In genomic region chrY:2824493-2824892, GRCh38 we compare ENCODE assay signal across 27 cellular contexts. TPM values are rescaled to one million over a fixed set of nuclear protein-coding genes. Genes with fewer than 3 reads are reported as not detected.
DNase-seq lines count a peak whose midpoint lies in the region; ATAC-seq, FAIRE-seq and TF ChIP-seq lines count a peak whose summit lies in the region.
"Had no signal": no experiment of that assay in that cellular context is flagged by ENCODE, and none has a peak within 500 bp of the region (broad histone marks: within the 10 kb centered on the region; RNA-seq: fewer than 3 reads in every experiment).

No MANE protein-coding gene starts in this region.

- H3K4me2 ChIP-seq in HepG2 (ENCODE audit: low read depth, low read length) (peak overlapping the region; percentile 32), endothelial cell of umbilical vein (ENCODE audit: insufficient read depth, low read length) (no peak overlapping the region)
- H3K4me2 ChIP-seq: BLaER1 had no signal

- H3K36me3 Mint-ChIP-seq in HFFc6 (ENCODE audit: low read depth), result no peaks in the 10 kb centered on the region
- H3K36me3 Mint-ChIP-seq: CD14-positive monocyte; CD4-positive, alpha-beta memory T cell; CD4-positive, CD25-positive, alpha-beta regulatory T cell; CD8-positive, alpha-beta memory T cell had no signal

- CTCF ChIA-PET in HepG2 (lab: Yijun Ruan, JAX; ENCODE audit: low intra/inter-chr PET ratio, low total read pairs), result no interaction called here
- CTCF ChIA-PET in endothelial cell of umbilical vein (lab: Charles Lee), result no interaction called here

- no peaks in the 10 kb centered on the region for H3K27me3 ChIP-seq in HepG2 (ENCODE audit: control insufficient read depth in 1 of 2, insufficient read depth in 2 of 2, low read length in 2 of 2)
- no peaks in the 10 kb centered on the region for H3K27me3 ChIP-seq in right lobe of liver
- no peaks in the 10 kb centered on the region for H3K27me3 ChIP-seq in RWPE2 (ENCODE audit: insufficient read depth, poor library complexity, severe bottlenecking)
- H3K27me3 ChIP-seq in endothelial cell of umbilical vein (ENCODE audit: control insufficient read depth in 2 of 2, insufficient read depth in 2 of 2, low read length in 2 of 2), result peaks cover 0 to 2% of the 10 kb centered on the region in 2 experiments
- no peaks in the 10 kb centered on the region for H3K27me3 ChIP-seq in small intestine (ENCODE audit: control insufficient read depth in 2 of 2, insufficient read depth in 2 of 2, low read length in 2 of 2)
- H3K27me3 ChIP-seq: BE2C, BLaER1 had no signal

- WGBS in HepG2 (ENCODE audit: low lambda C conversion rate), result 0% methylated on average over 1 of the region's 3 CpGs
- WGBS in right lobe of liver (ENCODE audit: insufficient coverage, low coverage, low lambda C conversion rate, missing lambda C conversion rate), result no CpG with 5 or more reads among the region's 3 CpGs
- WGBS in small intestine, 3 donors, result 34 to 53% methylated on average over 3 of the region's 3 CpGs; no CpG with 5 or more reads in 1 of the 3 donors

- TF ChIP-seq CTCF in HepG2 (CRISPR knock-in tag; IDR thresholded peaks at IDR 0.05) (no peak), right lobe of liver (IDR thresholded peaks at IDR 0.05) (no peak), RWPE2 (IDR thresholded peaks at IDR 0.05; ENCODE audit: poor library complexity, severe bottlenecking) (no peak), endothelial cell of umbilical vein (IDR thresholded peaks at IDR 0.05; ENCODE audit: extremely low read depth in 1 of 2, insufficient read depth in 1 of 2, low read depth in 1 of 2, low read length in 2 of 2) (no peak), HFFc6 (IDR thresholded peaks at IDR 0.05) (no peak)

- BruUV-seq in HepG2 (replicated peaks; lab: Mats Ljungman, UMichigan) (no TSS peak), endothelial cell of umbilical vein (replicated peaks; lab: Mats Ljungman, UMichigan) (no TSS peak)

- no peaks in the 10 kb centered on the region for H3K9me3 Mint-ChIP-seq in HFFc6
- H3K9me3 Mint-ChIP-seq: CD14-positive monocyte; CD4-positive, alpha-beta memory T cell; CD4-positive, CD25-positive, alpha-beta regulatory T cell; CD8-positive, alpha-beta memory T cell had no signal

- TF ChIP-seq EP300 in HepG2 (IDR thresholded peaks at IDR 0.05; ENCODE audit: low read depth in 2 of 2, low read length in 2 of 2) (peak; percentile 38 to 75; a peak in 3 of 4 replicates), HepG2 (CRISPR knock-in tag; IDR thresholded peaks at IDR 0.05; ENCODE audit: borderline replicate concordance) (no peak)

- POLR2A ChIA-PET in HepG2 (lab: Yijun Ruan, JAX), result no interaction called here
- POLR2A ChIA-PET in endothelial cell of umbilical vein (lab: Charles Lee), result no interaction called here

- H3K4me1 ChIP-seq in HepG2 (ENCODE audit: insufficient read depth, low read length), result peaks cover 83% of the 10 kb centered on the region
- H3K4me1 ChIP-seq in right lobe of liver, result no peaks in the 10 kb centered on the region
- peaks cover 9% of the 10 kb centered on the region for H3K4me1 ChIP-seq in RWPE2 (ENCODE audit: insufficient read depth, poor library complexity, severe bottlenecking)
- H3K4me1 ChIP-seq in endothelial cell of umbilical vein (ENCODE audit: control insufficient read depth, extremely low read depth, insufficient read depth, low read length), result peaks cover 4% of the 10 kb centered on the region
- no peaks in the 10 kb centered on the region for H3K4me1 ChIP-seq in small intestine (ENCODE audit: control insufficient read depth in 2 of 2, insufficient read depth in 1 of 2, low read depth in 1 of 2, low read length in 1 of 2)
- H3K4me1 ChIP-seq: BE2C, BLaER1 had no signal

- ATAC-seq in HepG2, result peak; percentile 83
- ATAC-seq in right lobe of liver, result no peak
- ATAC-seq in RWPE2 (ENCODE audit: low read depth), result peak; percentile 66; the same call in 2 of the 3 replicates

- no peaks in the 10 kb centered on the region for H3K9me1 ChIP-seq in endothelial cell of umbilical vein (replicated peaks; ENCODE audit: control insufficient read depth, extremely low read depth, insufficient read depth, low read length)

- DNase-seq in HepG2 (ENCODE audit: low spot score), result peak; percentile 86
- no peak for DNase-seq in right lobe of liver
- no peak for DNase-seq in RWPE2 (ENCODE audit: low spot score)
- DNase-seq in endothelial cell of umbilical vein (ENCODE audit: low read depth, low spot score), result no peak
- peak; percentile 35 for DNase-seq in small intestine
- no peak for DNase-seq in NCI-H1436 treated with DMSO at 0.1 percent for 48 hours (lab: John Stamatoyannopoulos, UW)
- DNase-seq in HFFc6, result no peak
- no peak for DNase-seq in activated CD4-positive, alpha-beta T cell treated with anti-CD3 and anti-CD28 coated beads, Interleukin-2, amount 50 U/mL, for 1 hour
- DNase-seq: ACHN; BE2C; C1 segment of cervical spinal cord; CD4-positive, alpha-beta memory T cell; CD4-positive, CD25-positive, alpha-beta regulatory T cell; CD8-positive, alpha-beta memory T cell; COR-L47; DMS 273 treated with DMSO at 0.1 percent for 48 hours; DMS153; DMS79 treated with DMSO at 0.1 percent for 48 hours; GF-D8 had no signal

- peaks cover 5% of the 10 kb centered on the region; the same call in 1 of the 2 replicates for H3K27me3 Mint-ChIP-seq in HFFc6 (ENCODE audit: insufficient read depth)

- FAIRE-seq in HepG2 (lab: Jason Lieb, UNC) (peak; percentile 50), endothelial cell of umbilical vein (lab: Jason Lieb, UNC) (peak; percentile 55), small intestine (lab: Jason Lieb, UNC) (no peak)
- FAIRE-seq: G401.6, GM12891 had no signal

- no peak for TF ChIP-seq RAD21 in HepG2 (CRISPR knock-in tag; IDR thresholded peaks at IDR 0.05)

- H3K4me3 Mint-ChIP-seq in HFFc6, result no peak overlapping the region
- H3K4me3 Mint-ChIP-seq: CD14-positive monocyte; CD4-positive, alpha-beta memory T cell; CD8-positive, alpha-beta memory T cell had no signal

- in situ Hi-C loops in HepG2 (cut with HindIII; ENCODE audit: extremely low pct_ligation_motif_present, low pct_unique_long_range_greater_than_20kb), result no loop called here

- H3K9me3 ChIP-seq in HepG2 (ENCODE audit: low read length) (no peaks in the 10 kb centered on the region), right lobe of liver (no peaks in the 10 kb centered on the region), RWPE2 (ENCODE audit: severe bottlenecking) (no peaks in the 10 kb centered on the region), endothelial cell of umbilical vein (replicated peaks; ENCODE audit: control insufficient read depth, insufficient read depth, low read length) (no peaks in the 10 kb centered on the region), small intestine (ENCODE audit: control insufficient read depth, low read depth) (no peaks in the 10 kb centered on the region)
- H3K9me3 ChIP-seq: BE2C, BLaER1 had no signal

- peak overlapping the region; percentile 65 for H3K27ac ChIP-seq in HepG2 (ENCODE audit: extremely low read length, insufficient read depth, low read length)
- no peak overlapping the region for H3K27ac ChIP-seq in right lobe of liver
- H3K27ac ChIP-seq in RWPE2 (ENCODE audit: poor library complexity, severe bottlenecking), result no peak overlapping the region
- no peak overlapping the region for H3K27ac ChIP-seq in endothelial cell of umbilical vein (ENCODE audit: insufficient read depth, low read depth, low read length)
- no peak overlapping the region for H3K27ac ChIP-seq in small intestine (ENCODE audit: low read depth in 1 of 2, low read length in 1 of 2)
- H3K27ac ChIP-seq: 22Rv1, BLaER1 had no signal

- dilution Hi-C loops in endothelial cell of umbilical vein (cut with MboI; ENCODE audit: extremely low pct_ligation_motif_present, low sequenced_read_pairs), result no loop called here

- H4K20me1 ChIP-seq in HepG2 (ENCODE audit: insufficient read depth, low read length) (no peaks in the 10 kb centered on the region), endothelial cell of umbilical vein (replicated peaks; ENCODE audit: control insufficient read depth, extremely low read depth, insufficient read depth, low read length) (no peaks in the 10 kb centered on the region)
- H4K20me1 ChIP-seq: BLaER1 had no signal

- H3K9ac ChIP-seq in HepG2 (ENCODE audit: insufficient read depth, low read depth, low read length) (0 out of 2 replicates have a peak overlapping the region, but pooled peaks have one; percentile 15), endothelial cell of umbilical vein (replicated peaks; ENCODE audit: extremely low read depth, insufficient read depth, low read length) (no peak overlapping the region)
- H3K9ac ChIP-seq: BLaER1 had no signal

- H3K4me3 ChIP-seq in HepG2 (replicated peaks in 1 of 3; ENCODE audit: insufficient read depth in 1 of 3, low read depth in 2 of 3, low read length in 3 of 3) (no peak overlapping the region), right lobe of liver (no peak overlapping the region), RWPE2 (ENCODE audit: severe bottlenecking) (no peak overlapping the region), endothelial cell of umbilical vein (replicated peaks in 1 of 3; ENCODE audit: insufficient read depth in 1 of 3, low read depth in 1 of 3, low read length in 3 of 3) (no peak overlapping the region), small intestine (ENCODE audit: low read depth in 1 of 2, low read length in 2 of 2) (no peak overlapping the region)
- H3K4me3 ChIP-seq: BLaER1 had no signal

- TF ChIP-seq POLR2A in HepG2 (IDR thresholded peaks at IDR 0.05; ENCODE audit: insufficient read depth in 1 of 2, low read depth in 2 of 2, low read length in 2 of 2) (no peak), right lobe of liver (IDR thresholded peaks at IDR 0.05) (no peak), endothelial cell of umbilical vein (IDR thresholded peaks at IDR 0.05; ENCODE audit: low read depth, low read length) (no peak)

- intact Hi-C loops in HepG2 (cut with micrococcal nuclease; ENCODE audit: unreplicated experiment), result no loop called here
- intact Hi-C loops in right lobe of liver (cut with DNase I), result no loop called here
- intact Hi-C loops in endothelial cell of umbilical vein (cut with micrococcal nuclease), result no loop called here

- no peak overlapping the region for H3K27ac Mint-ChIP-seq in HFFc6
- H3K27ac Mint-ChIP-seq: CD14-positive monocyte; CD4-positive, alpha-beta memory T cell; CD4-positive, CD25-positive, alpha-beta regulatory T cell; CD8-positive, alpha-beta memory T cell had no signal

- H3K79me2 ChIP-seq in HepG2 (ENCODE audit: insufficient read depth, low read length), result no peaks in the 10 kb centered on the region
- no peaks in the 10 kb centered on the region for H3K79me2 ChIP-seq in endothelial cell of umbilical vein (ENCODE audit: control insufficient read depth, insufficient read depth, low read length)

- H2AFZ ChIP-seq in HepG2 (ENCODE audit: low read length) (no peak overlapping the region), endothelial cell of umbilical vein (ENCODE audit: low read depth, low read length) (no peak overlapping the region)

- H3K4me1 Mint-ChIP-seq in HFFc6 (ENCODE audit: low read depth), result peaks cover 8% of the 10 kb centered on the region
- H3K4me1 Mint-ChIP-seq: CD14-positive monocyte; CD4-positive, alpha-beta memory T cell; CD8-positive, alpha-beta memory T cell had no signal

- H3K36me3 ChIP-seq in HepG2 (replicated peaks in 1 of 2; ENCODE audit: control insufficient read depth in 1 of 2, insufficient read depth in 2 of 2, low read length in 2 of 2), result no peaks in the 10 kb centered on the region
- H3K36me3 ChIP-seq in right lobe of liver, result no peaks in the 10 kb centered on the region
- H3K36me3 ChIP-seq in RWPE2 (ENCODE audit: low read depth), result no peaks in the 10 kb centered on the region
- no peaks in the 10 kb centered on the region for H3K36me3 ChIP-seq in endothelial cell of umbilical vein (ENCODE audit: control insufficient read depth in 2 of 2, extremely low read depth in 1 of 2, insufficient read depth in 2 of 2, low read length in 2 of 2)
- no peaks in the 10 kb centered on the region for H3K36me3 ChIP-seq in small intestine (ENCODE audit: control insufficient read depth in 2 of 2, insufficient read depth in 2 of 2, low read length in 2 of 2)
- H3K36me3 ChIP-seq: BE2C, BLaER1 had no signal

RNA-seq across cellular contexts. Expression of gene RPS4Y1, which starts 16.9 kb away (rescaled TPM):
- 461 and 631 TPM in 2 replicates for total RNA-seq in HepG2 (2016; rRNA removed; fragmentation: Illumina TruSeq; extraction: Trizol)
- total RNA-seq in HepG2 (2016; cell fraction: cytosol; rRNA removed; fragmentation: Illumina TruSeq; extraction: Trizol; ENCODE audit: low read depth), result 266 and 312 TPM in 2 replicates
- total RNA-seq in HepG2 (2016; cell fraction: insoluble cytoplasmic fraction; rRNA removed; fragmentation: Illumina TruSeq; extraction: Trizol), result 456 and 631 TPM in 2 replicates
- 565 and 654 TPM in 2 replicates for total RNA-seq in HepG2 (2016; cell fraction: membrane; rRNA removed; fragmentation: Illumina TruSeq; extraction: Trizol)
- 191 and 212 TPM in 2 replicates for total RNA-seq in HepG2 (2016; cell fraction: nucleus; rRNA removed; fragmentation: Illumina TruSeq; extraction: Trizol)
- 824 and 1,080 TPM in 2 replicates for polyA plus RNA-seq in HepG2 (2011; rRNA removed)
- polyA plus RNA-seq in HepG2 (2011; cell fraction: cytosol; rRNA removed), result 702 and 1,083 TPM in 2 replicates
- 225 and 358 TPM in 2 replicates for polyA plus RNA-seq in HepG2 (2011; cell fraction: nucleus; rRNA removed)
- polyA plus RNA-seq in HepG2 (2012), result 618 and 716 TPM in 2 replicates
- polyA plus RNA-seq in HepG2 (2016; cell fraction: cytosol; fragmentation: Illumina TruSeq; extraction: Trizol; ENCODE audit: low read depth), result 383 and 426 TPM in 2 replicates
- polyA plus RNA-seq in HepG2 (2016; cell fraction: insoluble cytoplasmic fraction; fragmentation: Illumina TruSeq; extraction: Trizol; ENCODE audit: low read depth), result 657 and 680 TPM in 2 replicates
- polyA plus RNA-seq in HepG2 (2016; cell fraction: membrane; fragmentation: Illumina TruSeq; extraction: Trizol; ENCODE audit: low read depth), result 614 and 665 TPM in 2 replicates
- 379 and 397 TPM in 2 replicates for polyA plus RNA-seq in HepG2 (2016; cell fraction: nucleus; fragmentation: Illumina TruSeq; extraction: Trizol; ENCODE audit: insufficient read depth, low read depth)
- 222 TPM in 1 of 2 replicates, not detected in the other for polyA minus RNA-seq in HepG2 (2011; rRNA and poly(A)+ RNA removed; ENCODE audit: low replicate concordance)
- 155 and 190 TPM in 2 replicates for polyA minus RNA-seq in HepG2 (2011; cell fraction: cytosol; rRNA and poly(A)+ RNA removed)
- 107 and 181 TPM in 2 replicates for polyA minus RNA-seq in HepG2 (2011; cell fraction: nucleus; rRNA and poly(A)+ RNA removed)
- total RNA-seq in right lobe of liver, result 10 to 100 TPM in 1 of 6 experiments, not detected in 5; 88.1 TPM
- total RNA-seq in endothelial cell of umbilical vein, result 296 and 335 TPM in 2 replicates
- 598 and 704 TPM in 2 replicates for polyA plus RNA-seq in endothelial cell of umbilical vein
- polyA plus RNA-seq in endothelial cell of umbilical vein (2011; cell fraction: cytosol; rRNA removed), result 664 and 668 TPM in 2 replicates
- 344 and 382 TPM in 2 replicates for polyA plus RNA-seq in endothelial cell of umbilical vein (2011; cell fraction: nucleus; rRNA removed)
- 545 and 667 TPM in 2 replicates for polyA plus RNA-seq in endothelial cell of umbilical vein (2012)
- 428 and 441 TPM in 2 replicates for polyA minus RNA-seq in endothelial cell of umbilical vein
- not detected for polyA minus RNA-seq in endothelial cell of umbilical vein (2011; cell fraction: cytosol; rRNA and poly(A)+ RNA removed)
- 66.3 and 89.4 TPM in 2 replicates for polyA minus RNA-seq in endothelial cell of umbilical vein (2011; cell fraction: nucleus; rRNA and poly(A)+ RNA removed)
- 100 to 1,000 TPM in 2 of 3 donors, 1 to 10 TPM in 1; 8.9 to 423 (median 309) TPM for polyA plus RNA-seq in small intestine
- total RNA-seq in HFFc6 (2021; fragmentation: NEBNext Ultra II Directional; extraction: Animal tissue kit (Norgen Biotek cat#: 25700)), result 100 to 1,000 TPM; 295 to 324 (median 307) TPM
- total RNA-seq: A673; CD4-positive, CD25-positive, alpha-beta regulatory T cell had no signal
- polyA plus RNA-seq: CD14-positive monocyte; CD4-positive, alpha-beta memory T cell; CD8-positive, alpha-beta memory T cell had no signal

RNA-seq across cellular contexts. Expression of gene SRY, which starts 37.0 kb away (rescaled TPM):
- total RNA-seq in HepG2 (2016; rRNA removed; fragmentation: Illumina TruSeq; extraction: Trizol) (3.4 and 4.2 TPM in 2 replicates), right lobe of liver (not detected), endothelial cell of umbilical vein (not detected in 2 replicates)
- 1.6 and 2.0 TPM in 2 replicates for total RNA-seq in HepG2 (2016; cell fraction: cytosol; rRNA removed; fragmentation: Illumina TruSeq; extraction: Trizol; ENCODE audit: low read depth)
- total RNA-seq in HepG2 (2016; cell fraction: insoluble cytoplasmic fraction; rRNA removed; fragmentation: Illumina TruSeq; extraction: Trizol), result 3.5 and 4.7 TPM in 2 replicates
- total RNA-seq in HepG2 (2016; cell fraction: membrane; rRNA removed; fragmentation: Illumina TruSeq; extraction: Trizol), result 1.2 and 1.8 TPM in 2 replicates
- 1.6 and 4.8 TPM in 2 replicates for total RNA-seq in HepG2 (2016; cell fraction: nucleus; rRNA removed; fragmentation: Illumina TruSeq; extraction: Trizol)
- polyA plus RNA-seq in HepG2 (2011; rRNA removed) (4.7 and 5.8 TPM in 2 replicates), endothelial cell of umbilical vein (not detected in 2 replicates), small intestine (not detected)
- 4.6 and 5.9 TPM in 2 replicates for polyA plus RNA-seq in HepG2 (2011; cell fraction: cytosol; rRNA removed)
- polyA plus RNA-seq in HepG2 (2011; cell fraction: nucleus; rRNA removed), result 2.4 and 2.7 TPM in 2 replicates
- 2.0 and 3.6 TPM in 2 replicates for polyA plus RNA-seq in HepG2 (2012)
- 1.1 and 1.4 TPM in 2 replicates for polyA plus RNA-seq in HepG2 (2016; cell fraction: cytosol; fragmentation: Illumina TruSeq; extraction: Trizol; ENCODE audit: low read depth)
- polyA plus RNA-seq in HepG2 (2016; cell fraction: insoluble cytoplasmic fraction; fragmentation: Illumina TruSeq; extraction: Trizol; ENCODE audit: low read depth), result 4.6 and 6.2 TPM in 2 replicates
- polyA plus RNA-seq in HepG2 (2016; cell fraction: membrane; fragmentation: Illumina TruSeq; extraction: Trizol; ENCODE audit: low read depth), result 0.35 and 0.87 TPM in 2 replicates
- polyA plus RNA-seq in HepG2 (2016; cell fraction: nucleus; fragmentation: Illumina TruSeq; extraction: Trizol; ENCODE audit: insufficient read depth, low read depth), result 2.9 and 4.8 TPM in 2 replicates
- 0.80 TPM in 1 of 2 replicates, not detected in the other for polyA minus RNA-seq in HepG2 (2011; rRNA and poly(A)+ RNA removed; ENCODE audit: low replicate concordance)
- 1.6 and 2.3 TPM in 2 replicates for polyA minus RNA-seq in HepG2 (2011; cell fraction: cytosol; rRNA and poly(A)+ RNA removed)
- 1.4 and 1.9 TPM in 2 replicates for polyA minus RNA-seq in HepG2 (2011; cell fraction: nucleus; rRNA and poly(A)+ RNA removed)
- not detected in 2 replicates for polyA plus RNA-seq in endothelial cell of umbilical vein (2011; cell fraction: cytosol; rRNA removed)
- polyA plus RNA-seq in endothelial cell of umbilical vein (2011; cell fraction: nucleus; rRNA removed), result not detected in 2 replicates
- polyA plus RNA-seq in endothelial cell of umbilical vein (2012), result not detected in 2 replicates
- not detected in 2 replicates for polyA minus RNA-seq in endothelial cell of umbilical vein
- polyA minus RNA-seq in endothelial cell of umbilical vein (2011; cell fraction: cytosol; rRNA and poly(A)+ RNA removed), result not detected
- not detected in 2 replicates for polyA minus RNA-seq in endothelial cell of umbilical vein (2011; cell fraction: nucleus; rRNA and poly(A)+ RNA removed)
- not detected for total RNA-seq in HFFc6 (2021; fragmentation: NEBNext Ultra II Directional; extraction: Animal tissue kit (Norgen Biotek cat#: 25700))
- total RNA-seq: A172; A673; CD4-positive, alpha-beta memory T cell; CD4-positive, CD25-positive, alpha-beta regulatory T cell; CD8-positive, alpha-beta memory T cell had no signal
- polyA plus RNA-seq: AG04450; CD14-positive monocyte; CD4-positive, alpha-beta memory T cell; CD4-positive, CD25-positive, alpha-beta regulatory T cell; CD8-positive, alpha-beta memory T cell had no signal

Comparison
In these comparisons a context has a peak if more than half of its experiments do, and no peak if none do; other contexts are left out.
1. ATAC-seq: peak in HepG2 (single experiment) and RWPE2 (single experiment); none in right lobe of liver (0 of 4).
2. DNase-seq: peak in HepG2 (single experiment) and small intestine (single experiment); none in right lobe of liver (0 of 3), RWPE2 (single experiment), endothelial cell of umbilical vein (single experiment), NCI-H1436 treated with DMSO at 0.1 percent for 48 hours (single experiment), HFFc6 (single experiment) and activated CD4-positive, alpha-beta T cell treated with anti-CD3 and anti-CD28 coated beads, Interleukin-2, amount 50 U/mL, for 1 hour (single experiment).